ENCODE assay signal across 9 cellular contexts in the genomic region with DNA sequence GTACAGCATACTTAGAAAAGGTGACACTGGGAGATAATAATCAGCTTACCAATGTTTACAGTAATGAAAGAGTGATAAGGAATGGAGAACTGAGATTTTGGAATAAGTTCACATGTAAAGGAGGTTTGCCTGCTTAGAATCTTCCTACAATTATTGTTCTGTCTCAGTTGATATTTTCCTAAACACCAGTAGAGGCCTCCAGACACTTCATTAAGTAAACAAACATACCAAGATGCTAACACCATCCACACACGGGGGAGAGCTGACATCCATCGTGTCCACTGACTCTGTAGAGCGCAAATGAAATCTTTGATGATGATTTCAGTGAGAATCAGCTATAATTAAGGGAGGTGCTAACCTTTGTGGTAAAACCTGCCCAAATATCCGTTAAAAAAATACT.
DNase-seq lines count a peak whose midpoint lies in the region; ATAC-seq, FAIRE-seq and TF ChIP-seq lines count a peak whose summit lies in the region.
"Had no signal": no experiment of that assay in that cellular context is flagged by ENCODE, and none has a peak within 500 bp of the region (broad histone marks: within the 10 kb centered on the region; RNA-seq: fewer than 3 reads in every experiment).

No MANE protein-coding gene starts in this region.

- no peak for FAIRE-seq in RCC 7860 (lab: Jason Lieb, UNC)

- TF ChIP-seq CTCF in fibroblast of villous mesenchyme (IDR thresholded peaks at IDR 0.05; ENCODE audit: insufficient read depth, low read depth, low read length) = peak; percentile 45
- TF ChIP-seq CTCF in coronary artery (IDR thresholded peaks at IDR 0.05) = no peak

- no peak for ATAC-seq in HG03135 (IDR thresholded peaks at IDR 0.05; ENCODE audit: unreplicated experiment)

- H3K4me3 ChIP-seq in fibroblast of villous mesenchyme (ENCODE audit: low read depth, low read length) (no peak overlapping the region), coronary artery (no peak overlapping the region)

- peak; percentile 21 for DNase-seq in NCI-H1105 treated with DMSO at 0.1 percent for 48 hours (lab: John Stamatoyannopoulos, UW)
- no peak for DNase-seq in NCI-H1105 (lab: John Stamatoyannopoulos, UW)
- peak; percentile 23 for DNase-seq in OCI-M1 (lab: John Stamatoyannopoulos, UW)
- peak; percentile 57 for DNase-seq in fibroblast of villous mesenchyme (ENCODE audit: low read depth)
- DNase-seq in smooth muscle cell of the brain vasculature (ENCODE audit: low read depth, low spot score) = peak; percentile 3
- no peak for DNase-seq in RCC 7860 (ENCODE audit: low spot score)
- DNase-seq in coronary artery (ENCODE audit: low spot score) = no peak
- DNase-seq: activated CD4-positive, alpha-beta T cell treated with anti-CD3 and anti-CD28 coated beads for 48 hours had no signal

- no peak overlapping the region for H3K27ac ChIP-seq in coronary artery

Comparison
In these comparisons a context has a peak if more than half of its experiments do, and no peak if none do; other contexts are left out.
1. DNase-seq: peak in NCI-H1105 treated with DMSO at 0.1 percent for 48 hours (single experiment), OCI-M1 (single experiment), fibroblast of villous mesenchyme (single experiment) and smooth muscle cell of the brain vasculature (single experiment); none in NCI-H1105 (single experiment), RCC 7860 (single experiment) and coronary artery (single experiment).